ENCODE assay signal across 8 cellular contexts in the genomic region with DNA sequence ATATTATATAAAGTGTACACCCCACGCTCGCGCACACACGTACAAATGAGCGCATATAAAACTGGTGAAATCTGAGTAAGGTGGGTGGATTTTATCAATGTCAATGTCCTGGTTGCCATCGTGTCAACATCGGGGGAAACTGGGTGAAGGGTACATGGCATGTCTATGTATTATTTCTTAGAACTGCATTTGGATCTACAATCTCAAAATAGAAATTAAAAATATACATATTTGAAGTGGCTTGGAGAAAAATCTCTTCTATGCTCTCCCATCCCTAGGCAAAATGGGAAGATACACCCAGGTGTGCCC. TPM values are rescaled to one million over a fixed set of nuclear protein-coding genes. Genes with fewer than 3 reads are reported as not detected.
DNase-seq lines count a peak whose midpoint lies in the region; ATAC-seq and TF ChIP-seq lines count a peak whose summit lies in the region.

No MANE protein-coding gene starts in this region.

- no peak overlapping the region for H3K4ac ChIP-seq in H9 (ENCODE audit: low read depth, low read length)

- H4K20me1 ChIP-seq in H9 (ENCODE audit: control insufficient read depth, insufficient read depth, insufficient read length), result no peaks in the 10 kb centered on the region

- TF ChIP-seq POLR2A in gastroesophageal sphincter (IDR thresholded peaks at IDR 0.05), result no peak
- TF ChIP-seq POLR2A in sigmoid colon (IDR thresholded peaks at IDR 0.05), result no peak
- TF ChIP-seq POLR2A in erythroblast (IDR thresholded peaks at IDR 0.05; ENCODE audit: low read length), result no peak

- ATAC-seq in gastroesophageal sphincter (no peak), GM19035 (IDR thresholded peaks at IDR 0.05; ENCODE audit: unreplicated experiment) (no peak)

- peaks cover 0 to 3% of the 10 kb centered on the region in 2 experiments; a peak in 2 of 5 replicates for H3K9me3 Mint-ChIP-seq in H9

- H3K14ac ChIP-seq in H9 (ENCODE audit: insufficient read depth, low read length), result peak overlapping the region; percentile 85; the same call in 1 of the 2 replicates

- peak overlapping the region; percentile 76 to 88 for H3K4me3 Mint-ChIP-seq in H9

- no peak overlapping the region for H3K56ac ChIP-seq in H9 (ENCODE audit: insufficient read length, low read depth, low read length)

- no peaks in the 10 kb centered on the region for H3K79me1 ChIP-seq in H9 (ENCODE audit: insufficient read depth, low read depth, low read length, poor library complexity, severe bottlenecking)

- no peaks in the 10 kb centered on the region for H3K79me2 ChIP-seq in H9 (ENCODE audit: insufficient read depth, low read length)

- intact Hi-C loops in sigmoid colon (cut with DNase I), result no loop called here

- H4K91ac ChIP-seq in H9 (ENCODE audit: insufficient read length, low read depth, low read length), result no peak overlapping the region

- WGBS in H9 (ENCODE audit: extremely low coverage, insufficient read length, low lambda C conversion rate), result no CpG with 5 or more reads among the region's 7 CpGs
- 33 to 44% methylated on average over 4 to 7 of the region's 7 CpGs for whole genome bisulfite sequencing in gastroesophageal sphincter (ENCODE audit: low coverage in 1 of 2), 2 donors
- 20 to 58% methylated on average over 7 of the region's 7 CpGs for WGBS in sigmoid colon, 2 donors

- H3K23ac ChIP-seq in H9 (ENCODE audit: insufficient read length, low read depth, low read length), result no peak overlapping the region

- no peak overlapping the region for H2BK20ac ChIP-seq in H9 (ENCODE audit: low read depth, low read length, poor library complexity, severe bottlenecking)

- no peak overlapping the region for H3T11ph ChIP-seq in H9 (ENCODE audit: low read length)

- peak overlapping the region; percentile 51 for H3K4me2 ChIP-seq in H9 (ENCODE audit: insufficient read depth, insufficient read length, low read length)

- no peak for TF ChIP-seq CTCF in H9 (conservative IDR thresholded peaks at IDR 0.05)
- TF ChIP-seq CTCF in WI38 (IDR thresholded peaks at IDR 0.05; ENCODE audit: low read depth, low read length), result no peak
- TF ChIP-seq CTCF in gastroesophageal sphincter (IDR thresholded peaks at IDR 0.05), result no peak
- no peak for TF ChIP-seq CTCF in sigmoid colon (IDR thresholded peaks at IDR 0.05)

- no peak for TF ChIP-seq EP300 in gastroesophageal sphincter (IDR thresholded peaks at IDR 0.05)
- TF ChIP-seq EP300 in sigmoid colon (IDR thresholded peaks at IDR 0.05), result no peak

- H4K8ac ChIP-seq in H9 (replicated peaks; ENCODE audit: insufficient read length, low read depth, low read length), result no peak overlapping the region

- DNase-seq in H9 (no peak), sigmoid colon (no peak), NCI-H2029 treated with DMSO at 0.1 percent for 48 hours (lab: John Stamatoyannopoulos, UW) (no peak), erythroblast (lab: John Stamatoyannopoulos, UW) (no peak), NCI-H82 (lab: John Stamatoyannopoulos, UW) (no peak)

- peaks cover 0 to 2% (median 0%) of the 10 kb centered on the region in 3 experiments; a peak in 2 of 7 replicates for H3K36me3 Mint-ChIP-seq in H9 (ENCODE audit: insufficient read depth in 1 of 3, low read depth in 3 of 3)

- H2AK5ac ChIP-seq in H9 (ENCODE audit: insufficient read length, low read length), result no peak overlapping the region

- H3K4me1 ChIP-seq in H9 (ENCODE audit: insufficient read depth, low read length), result peaks cover 4% of the 10 kb centered on the region
- H3K4me1 ChIP-seq in gastroesophageal sphincter, result peaks cover 0 to 50% (median 0%) of the 10 kb centered on the region in 3 donors
- peaks cover 0 to 48% (median 28%) of the 10 kb centered on the region in 4 donors for H3K4me1 ChIP-seq in sigmoid colon

- H3K27ac Mint-ChIP-seq in H9, result peak overlapping the region in 1 of 3 experiments; percentile 72; a peak in 2 of 7 replicates

- H3K27me3 Mint-ChIP-seq in H9 (ENCODE audit: low read depth), result peaks cover 78% of the 10 kb centered on the region

- H3K27me3 ChIP-seq in H9 (ENCODE audit: insufficient read depth, low read length) (no peaks in the 10 kb centered on the region; the same call in 1 of the 2 replicates), gastroesophageal sphincter (peaks cover 8% of the 10 kb centered on the region), sigmoid colon (no peaks in the 10 kb centered on the region)

- no peak overlapping the region for H3K9ac ChIP-seq in H9 (ENCODE audit: extremely low read depth, insufficient read length, low read length)

- no peak overlapping the region for H2BK120ac ChIP-seq in H9 (ENCODE audit: low read depth, low read length, poor library complexity, severe bottlenecking)

- H3K4me3 ChIP-seq in WI38 (ENCODE audit: low read depth, low read length), result peak overlapping the region; percentile 67
- H3K4me3 ChIP-seq in gastroesophageal sphincter, result peak overlapping the region; percentile 51 to 84
- peak overlapping the region; percentile 57 to 86 (median 70) for H3K4me3 ChIP-seq in sigmoid colon

- peaks cover 18% of the 10 kb centered on the region for H3K23me2 ChIP-seq in H9 (ENCODE audit: insufficient read length, low read depth, low read length, poor library complexity, severe bottlenecking)

- H3K9me3 ChIP-seq in H9 (ENCODE audit: control insufficient read depth, low read depth, low read length), result no peaks in the 10 kb centered on the region
- H3K9me3 ChIP-seq in gastroesophageal sphincter, result no peaks in the 10 kb centered on the region
- H3K9me3 ChIP-seq in sigmoid colon, result no peaks in the 10 kb centered on the region

- peak overlapping the region; percentile 1 for H3K18ac ChIP-seq in H9 (ENCODE audit: insufficient read length, low read depth, low read length)

- H2BK12ac ChIP-seq in H9 (ENCODE audit: insufficient read length, low read depth, low read length), result no peak overlapping the region

- H3K27ac ChIP-seq in H9 (ENCODE audit: insufficient read length, low read depth, low read length), result no peak overlapping the region
- peak overlapping the region in 3 of 4 donors; percentile 87 to 93 (median 92) for H3K27ac ChIP-seq in gastroesophageal sphincter
- peak overlapping the region; percentile 80 to 93 (median 88) for H3K27ac ChIP-seq in sigmoid colon

- H2AFZ ChIP-seq in H9 (ENCODE audit: low read length), result no peak overlapping the region

- H3K36me3 ChIP-seq in gastroesophageal sphincter (no peaks in the 10 kb centered on the region), sigmoid colon (no peaks in the 10 kb centered on the region)

- H4K5ac ChIP-seq in H9 (ENCODE audit: insufficient read length, low read depth, low read length), result no peak overlapping the region

- H2BK15ac ChIP-seq in H9 (ENCODE audit: low read depth, low read length), result no peak overlapping the region

- peaks cover 35 to 44% of the 10 kb centered on the region in 2 experiments for H3K4me1 Mint-ChIP-seq in H9

- H2BK5ac ChIP-seq in H9 (ENCODE audit: insufficient read length, low read length), result no peak overlapping the region

RNA-seq across cellular contexts. Expression of a gene that starts 0.8 kb away (rescaled TPM):
- total RNA-seq in H9 (2021), result 2.2 and 2.3 TPM in 2 replicates
- 10 to 100 TPM in 3 of 4 donors, 1 to 10 TPM in 1; 8.4 to 12.9 (median 11.0) TPM for total RNA-seq in gastroesophageal sphincter
- 1 to 10 TPM; 4.6 to 7.8 (median 6.3) TPM for total RNA-seq in sigmoid colon
- polyA plus RNA-seq in sigmoid colon, result 1 to 10 TPM in 2 of 3 donors, under 1 TPM in 1; 0.60 to 6.4 (median 1.4) TPM
